17 cellular contexts compared by ENCODE assay signal in the genomic region with DNA sequence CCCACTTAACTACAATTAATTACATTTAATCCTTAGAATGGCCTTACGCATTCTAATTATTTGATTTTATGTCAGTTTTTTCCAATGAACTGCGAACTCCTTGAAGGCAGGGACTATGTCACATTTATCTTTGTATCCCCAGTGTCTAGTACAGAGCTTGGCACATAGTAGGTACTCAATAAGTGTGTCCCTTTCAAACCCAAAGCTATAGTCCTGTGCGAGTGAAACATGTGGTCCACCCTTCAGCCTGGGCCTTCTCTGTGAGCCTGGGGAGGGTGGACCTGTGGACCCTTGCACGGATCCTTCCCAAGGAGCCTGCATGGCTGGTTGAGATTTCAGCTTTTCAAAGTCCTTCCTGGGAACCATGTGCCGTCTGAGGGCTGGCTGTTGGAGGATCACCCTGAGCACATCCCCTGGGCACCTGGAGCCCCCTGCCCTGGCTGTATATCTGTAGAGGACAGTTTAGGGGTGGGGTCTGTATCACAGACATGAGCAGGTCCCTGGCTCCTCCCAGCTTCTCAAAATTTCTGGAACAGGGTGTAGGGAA.
"Had no signal": no experiment of that assay in that cellular context is flagged by ENCODE, and none has a peak within 500 bp of the region (broad histone marks: within the 10 kb centered on the region; RNA-seq: fewer than 3 reads in every experiment).

No MANE protein-coding gene starts in this region.

- DNase-seq: Karpas-422, KG1, MG63, NCI-H1092, NCI-H1105 treated with DMSO at 0.1 percent for 48 hours, NCI-H1417 treated with DMSO at 0.1 percent for 48 hours, NCI-H187, NCI-H2029, NCI-H2081 treated with DMSO at 0.1 percent for 48 hours, NCI-H226, NCI-H446, NCI-H510A, NCI-H774, SHP77, SK-N-SH had no signal

- H3K27ac ChIP-seq: HL-60, RWPE1 had no signal
